16 cellular contexts compared by ENCODE assay signal in the genomic region with DNA sequence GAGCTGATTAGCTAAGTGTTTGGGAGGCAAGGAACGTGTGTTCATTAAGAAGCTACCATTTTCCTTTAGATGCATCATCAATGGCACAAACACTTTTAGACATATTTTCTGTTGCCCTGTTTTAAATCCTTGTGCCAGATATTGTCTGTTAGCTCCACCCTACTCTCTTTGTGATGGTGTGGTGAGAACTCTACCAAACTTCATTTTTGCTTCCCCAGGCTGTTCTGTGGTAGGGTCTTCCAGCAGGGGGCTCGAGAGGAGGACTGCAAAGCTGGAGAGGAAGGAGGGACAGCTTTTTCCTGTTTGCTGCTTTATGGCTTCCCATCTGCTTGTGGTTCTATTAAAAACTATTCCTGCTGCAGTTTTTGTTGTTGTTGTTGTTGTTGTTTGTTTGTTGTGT. TPM values are rescaled to one million over a fixed set of nuclear protein-coding genes. Genes with fewer than 3 reads are reported as not detected.
DNase-seq lines count a peak whose midpoint lies in the region; ATAC-seq and TF ChIP-seq lines count a peak whose summit lies in the region.
"Had no signal": no experiment of that assay in that cellular context is flagged by ENCODE, and none has a peak within 500 bp of the region (broad histone marks: within the 10 kb centered on the region; RNA-seq: fewer than 3 reads in every experiment).

No MANE protein-coding gene starts in this region.

- H3K9me2 ChIP-seq in OCI-LY1 (ENCODE audit: low read depth, low read length) = no peaks in the 10 kb centered on the region

- H3K36me3 ChIP-seq in cardiac muscle cell (no peaks in the 10 kb centered on the region), OCI-LY1 (ENCODE audit: insufficient read depth, low read length) (no peaks in the 10 kb centered on the region)
- H3K36me3 ChIP-seq: thoracic aorta had no signal

- no peaks in the 10 kb centered on the region for H3K27me3 Mint-ChIP-seq in endothelial cell (ENCODE audit: unreplicated experiment)
- peaks cover 47% of the 10 kb centered on the region for H3K27me3 Mint-ChIP-seq in activated CD8-positive, alpha-beta memory T cell treated with anti-CD3 and anti-CD28 coated beads, Interleukin-2, amount 10 ng/mL, durations not matched to agents 7 days and 5 days
- H3K27me3 Mint-ChIP-seq: activated B cell treated with CpG ODN at 0.5 μM for 24 hours had no signal

- no peak overlapping the region for H3K27ac Mint-ChIP-seq in endothelial cell (ENCODE audit: unreplicated experiment)
- H3K27ac Mint-ChIP-seq in activated CD8-positive, alpha-beta memory T cell treated with anti-CD3 and anti-CD28 coated beads, Interleukin-2, amount 10 ng/mL, durations not matched to agents 7 days and 5 days = no peak overlapping the region
- H3K27ac Mint-ChIP-seq: activated B cell treated with CpG ODN at 0.5 μM for 24 hours had no signal

- no peak overlapping the region for H3K9ac ChIP-seq in OCI-LY1 (ENCODE audit: low read length)

- peak in 1 of 2 donors; percentile 8 for DNase-seq in cardiac muscle cell (ENCODE audit: low read depth in 1 of 2, low spot score in 1 of 2)
- no peak for DNase-seq in left ventricle myocardium superior
- DNase-seq in endothelial cell (ENCODE audit: low spot score) = peak; percentile 9
- DNase-seq in activated CD8-positive, alpha-beta memory T cell treated with anti-CD3 and anti-CD28 coated beads, Interleukin-2, amount 10 ng/mL, durations not matched to agents 7 days and 5 days = no peak
- DNase-seq in NOMO-1 treated with DMSO at 0.1 percent for 48 hours (lab: John Stamatoyannopoulos, UW; ENCODE audit: unreplicated experiment) = no peak
- no peak for DNase-seq in SKM-1 treated with dmso at 0.1 percent for 144 hours (lab: John Stamatoyannopoulos, UW; ENCODE audit: unreplicated experiment)
- DNase-seq: activated B cell treated with CpG ODN at 0.5 μM for 24 hours; activated gamma-delta T cell; MV-4-11; NCI-H2227 treated with DMSO at 0.1 percent for 48 hours; right cardiac atrium; stimulated activated CD4-positive, alpha-beta T cell treated with anti-CD3 and anti-CD28 coated beads, Interleukin-1b, Interleukin-23, amount 100 ng/mL, for 48 hours had no signal

- no peaks in the 10 kb centered on the region for H3K9me3 Mint-ChIP-seq in endothelial cell (ENCODE audit: unreplicated experiment)
- H3K9me3 Mint-ChIP-seq in activated CD8-positive, alpha-beta memory T cell treated with anti-CD3 and anti-CD28 coated beads, Interleukin-2, amount 10 ng/mL, durations not matched to agents 7 days and 5 days (ENCODE audit: low read depth) = no peaks in the 10 kb centered on the region
- H3K9me3 Mint-ChIP-seq: activated B cell treated with CpG ODN at 0.5 μM for 24 hours had no signal

- intact Hi-C loops in left ventricle myocardium superior (cut with micrococcal nuclease) = loop anchor here (10.0 kb wide), 1 partner anchor 584 kb away; no protein-coding TSS in a partner anchor

- H3K27me3 ChIP-seq in cardiac muscle cell (no peaks in the 10 kb centered on the region), OCI-LY1 (ENCODE audit: insufficient read depth, low read length) (no peaks in the 10 kb centered on the region)

- ATAC-seq in left ventricle myocardium superior = no peak
- no peak for ATAC-seq in activated CD8-positive, alpha-beta memory T cell treated with anti-CD3 and anti-CD28 coated beads, Interleukin-2, amount 10 ng/mL, durations not matched to agents 7 days and 5 days
- ATAC-seq in GM19035 (IDR thresholded peaks at IDR 0.05; ENCODE audit: unreplicated experiment) = no peak
- ATAC-seq: Panc1, right cardiac atrium had no signal

- H3K36me3 Mint-ChIP-seq in endothelial cell (ENCODE audit: low read depth, unreplicated experiment) = no peaks in the 10 kb centered on the region
- no peaks in the 10 kb centered on the region for H3K36me3 Mint-ChIP-seq in activated CD8-positive, alpha-beta memory T cell treated with anti-CD3 and anti-CD28 coated beads, Interleukin-2, amount 10 ng/mL, durations not matched to agents 7 days and 5 days

- no peaks in the 10 kb centered on the region for H3K4me1 ChIP-seq in cardiac muscle cell (ENCODE audit: low read depth)
- H3K4me1 ChIP-seq in OCI-LY1 (ENCODE audit: insufficient read depth, low read length, severe bottlenecking) = no peaks in the 10 kb centered on the region

- no peak overlapping the region for H2AFZ ChIP-seq in OCI-LY1 (ENCODE audit: low read length)

- no peaks in the 10 kb centered on the region for H4K20me1 ChIP-seq in OCI-LY1 (ENCODE audit: insufficient read depth, low read length)

- H3K4me3 ChIP-seq in cardiac muscle cell (no peak overlapping the region), OCI-LY1 (ENCODE audit: low read depth, low read length, poor library complexity, severe bottlenecking) (no peak overlapping the region)
- H3K4me3 ChIP-seq: thoracic aorta had no signal

- CTCF ChIA-PET in activated CD8-positive, alpha-beta memory T cell treated with anti-CD3 and anti-CD28 coated beads, Interleukin-2, amount 10 ng/mL, durations not matched to agents 7 days and 5 days (lab: Charles Lee) = interaction anchor here (0.9 to 6.9 kb wide), 4 partner anchors 69 to 325 kb away, joined by 4 to 92 read pairs (median 14); a partner anchor contains a TSS

- no peak overlapping the region for H3K4me3 Mint-ChIP-seq in endothelial cell (ENCODE audit: unreplicated experiment)
- no peak overlapping the region for H3K4me3 Mint-ChIP-seq in activated CD8-positive, alpha-beta memory T cell treated with anti-CD3 and anti-CD28 coated beads, Interleukin-2, amount 10 ng/mL, durations not matched to agents 7 days and 5 days
- H3K4me3 Mint-ChIP-seq: activated B cell treated with CpG ODN at 0.5 μM for 24 hours had no signal

- TF ChIP-seq CTCF in cardiac muscle cell (IDR thresholded peaks at IDR 0.05; ENCODE audit: low read depth, low read length) (peak; percentile 9), OCI-LY1 (IDR thresholded peaks at IDR 0.05; ENCODE audit: low read length) (peak; percentile 25; the same call in 1 of the 2 replicates), endothelial cell (IDR thresholded peaks at IDR 0.05; ENCODE audit: unreplicated experiment) (no peak)

- H3K4me1 Mint-ChIP-seq in endothelial cell (ENCODE audit: unreplicated experiment) = peaks cover 11% of the 10 kb centered on the region
- no peaks in the 10 kb centered on the region for H3K4me1 Mint-ChIP-seq in activated CD8-positive, alpha-beta memory T cell treated with anti-CD3 and anti-CD28 coated beads, Interleukin-2, amount 10 ng/mL, durations not matched to agents 7 days and 5 days
- H3K4me1 Mint-ChIP-seq: activated B cell treated with CpG ODN at 0.5 μM for 24 hours had no signal

- H3F3A ChIP-seq in OCI-LY1 (ENCODE audit: insufficient read depth, low read length) = no peaks in the 10 kb centered on the region

- no peak overlapping the region for H3K4me2 ChIP-seq in OCI-LY1 (ENCODE audit: low read length)

- H3K79me2 ChIP-seq in OCI-LY1 (ENCODE audit: insufficient read depth, low read length) = no peaks in the 10 kb centered on the region

- H3K9me3 ChIP-seq in cardiac muscle cell (ENCODE audit: low read depth) (no peaks in the 10 kb centered on the region), OCI-LY1 (ENCODE audit: low read length) (no peaks in the 10 kb centered on the region)
- H3K9me3 ChIP-seq: thoracic aorta had no signal

- H3K27ac ChIP-seq in cardiac muscle cell = no peak overlapping the region
- H3K27ac ChIP-seq in OCI-LY1 (ENCODE audit: low read depth, low read length, poor library complexity, severe bottlenecking) = no peak overlapping the region
- H3K27ac ChIP-seq: thoracic aorta had no signal

RNA-seq across cellular contexts. Expression of a gene that starts 23.8 kb away (rescaled TPM):
- 81.6 and 91.1 TPM in 2 replicates for total RNA-seq in cardiac muscle cell
- 257 and 261 TPM in 2 replicates for polyA plus RNA-seq in cardiac muscle cell
- total RNA-seq in left ventricle myocardium superior = 128 TPM
- total RNA-seq in endothelial cell (ENCODE audit: unreplicated experiment) = 138 TPM
- 10 to 100 TPM; 70.2 to 96.3 TPM for total RNA-seq in activated CD8-positive, alpha-beta memory T cell treated with anti-CD3 and anti-CD28 coated beads, Interleukin-2, amount 10 ng/mL, durations not matched to agents 7 days and 5 days

RNA-seq across cellular contexts. Expression of a gene that starts 52.8 kb away (rescaled TPM):
- total RNA-seq in cardiac muscle cell (15.2 and 23.9 TPM in 2 replicates), left ventricle myocardium superior (16.9 TPM), endothelial cell (ENCODE audit: unreplicated experiment) (50.3 TPM)
- polyA plus RNA-seq in cardiac muscle cell = 30.7 and 31.2 TPM in 2 replicates
- total RNA-seq in activated CD8-positive, alpha-beta memory T cell treated with anti-CD3 and anti-CD28 coated beads, Interleukin-2, amount 10 ng/mL, durations not matched to agents 7 days and 5 days = 10 to 100 TPM; 22.3 to 24.1 TPM
